ENCODE assay signal across 21 cellular contexts in genomic region chr13:85278851-85279250, GRCh38.
DNase-seq lines count a peak whose midpoint lies in the region; ATAC-seq, FAIRE-seq and TF ChIP-seq lines count a peak whose summit lies in the region.
"Had no signal": no experiment of that assay in that cellular context is flagged by ENCODE, and none has a peak within 500 bp of the region (broad histone marks: within the 10 kb centered on the region; RNA-seq: fewer than 3 reads in every experiment).

No MANE protein-coding gene starts in this region.

- TF ChIP-seq RAD21 in HCT116 (IDR thresholded peaks at IDR 0.05; ENCODE audit: low read depth), result no peak

- no peak for ATAC-seq in HCT116
- no peak for ATAC-seq in aorta (ENCODE audit: low FRiP score)
- ATAC-seq: A549; CD8-positive, alpha-beta T cell; T-cell had no signal

- H3K4me3 ChIP-seq in HCT116 (replicated peaks in 1 of 2; ENCODE audit: low read depth in 1 of 2, low read length in 2 of 2), result no peak overlapping the region
- no peak overlapping the region for H3K4me3 ChIP-seq in SJSA1
- no peak overlapping the region for H3K4me3 ChIP-seq in adipocyte (ENCODE audit: low read length)
- H3K4me3 ChIP-seq in smooth muscle cell, result no peak overlapping the region
- no peak overlapping the region for H3K4me3 ChIP-seq in aorta (ENCODE audit: low read length in 2 of 2)
- H3K4me3 ChIP-seq: A549, Peyer's patch had no signal

- POLR2A ChIA-PET in HCT116 (lab: Charles Lee), result no interaction called here

- intact Hi-C loops in HCT116 (cut with micrococcal nuclease) (no loop called here), aorta (cut with DNase I) (no loop called here)

- H3K4me2 ChIP-seq in HCT116 (ENCODE audit: low read length) (no peak overlapping the region), smooth muscle cell (no peak overlapping the region)
- H3K4me2 ChIP-seq: A549 had no signal

- DNase-seq in HCT116 (ENCODE audit: low read depth, low spot score) (no peak), SJSA1 (ENCODE audit: low read depth in 1 of 2, low spot score in 2 of 2) (peak in 1 of 2 experiments; percentile 59), adipocyte (ENCODE audit: low read depth) (peak; percentile 20), smooth muscle cell (lab: John Stamatoyannopoulos, UW; ENCODE audit: unreplicated experiment) (no peak), GM12891 (ENCODE audit: insufficient read length, low spot score) (no peak), aorta (no peak), Ammon's horn (ENCODE audit: low spot score) (no peak)
- DNase-seq: AML-193; C1 segment of cervical spinal cord; Caco-2; CD8-positive, alpha-beta T cell; DND-41; H7; NCI-H1105 treated with DMSO at 0.1 percent for 48 hours; NCI-H2029; NCI-H446; NCI-H526; Peyer's patch; SHP77 treated with DMSO at 0.1 percent for 48 hours; T-cell had no signal

- no peak overlapping the region for H3K27ac ChIP-seq in HCT116 (ENCODE audit: low read depth, low read length)
- peak overlapping the region; percentile 39 for H3K27ac ChIP-seq in SJSA1
- H3K27ac ChIP-seq in smooth muscle cell (ENCODE audit: low read depth), result no peak overlapping the region
- no peak overlapping the region for H3K27ac ChIP-seq in aorta (ENCODE audit: low read depth in 1 of 2, low read length in 2 of 2)
- H3K27ac ChIP-seq: A549, Peyer's patch had no signal

- TF ChIP-seq POLR2A in HCT116 (IDR thresholded peaks at IDR 0.05; ENCODE audit: borderline replicate concordance, extremely low read depth, insufficient read depth, insufficient read length) (no peak), GM12891 (IDR thresholded peaks at IDR 0.05; ENCODE audit: low read depth, low read length) (no peak)

- no peaks in the 10 kb centered on the region for H3K9me3 ChIP-seq in HCT116 (ENCODE audit: control insufficient read depth in 1 of 2, insufficient read depth in 1 of 2, low read depth in 1 of 2, low read length in 2 of 2)
- no peaks in the 10 kb centered on the region for H3K9me3 ChIP-seq in SJSA1 (replicated peaks)
- no peaks in the 10 kb centered on the region for H3K9me3 ChIP-seq in adipocyte (ENCODE audit: control insufficient read depth, low read length)
- no peaks in the 10 kb centered on the region for H3K9me3 ChIP-seq in smooth muscle cell (replicated peaks; ENCODE audit: low read depth)
- no peaks in the 10 kb centered on the region for H3K9me3 ChIP-seq in aorta (ENCODE audit: control insufficient read depth, low read length)
- H3K9me3 ChIP-seq: A549, Caco-2, Peyer's patch had no signal

- no TSS peak for BruUV-seq in HCT116 (replicated peaks; lab: Mats Ljungman, UMichigan)

- H2AFZ ChIP-seq in HCT116 (ENCODE audit: low read depth, low read length, poor library complexity, severe bottlenecking), result peak overlapping the region; percentile 35
- H2AFZ ChIP-seq in smooth muscle cell (ENCODE audit: low read depth), result peak overlapping the region; percentile 73

- H3K36me3 ChIP-seq in HCT116 (ENCODE audit: control insufficient read depth in 1 of 2, insufficient read depth in 2 of 2, low read length in 2 of 2), result no peaks in the 10 kb centered on the region
- H3K36me3 ChIP-seq in SJSA1, result no peaks in the 10 kb centered on the region
- H3K36me3 ChIP-seq in adipocyte (ENCODE audit: control insufficient read depth, insufficient read depth, low read length, severe bottlenecking), result no peaks in the 10 kb centered on the region
- H3K36me3 ChIP-seq in smooth muscle cell (ENCODE audit: low read depth), result no peaks in the 10 kb centered on the region
- no peaks in the 10 kb centered on the region for H3K36me3 ChIP-seq in aorta (ENCODE audit: control insufficient read depth in 1 of 2, insufficient read depth in 2 of 2, low read length in 1 of 2)
- H3K36me3 ChIP-seq: Peyer's patch had no signal

- RAD21 ChIA-PET in HCT116 (lab: Charles Lee; ENCODE audit: low non-redundant PET in 1 of 2, low total read pairs in 2 of 2, uncharacterized antibody in 2 of 2, unreplicated experiment in 2 of 2), result no interaction called here

- no peaks in the 10 kb centered on the region for H4K20me1 ChIP-seq in HCT116 (ENCODE audit: insufficient read depth)
- no peaks in the 10 kb centered on the region for H4K20me1 ChIP-seq in smooth muscle cell (ENCODE audit: low read depth)

- WGBS in smooth muscle cell (ENCODE audit: low lambda C conversion rate), result 56% methylated on average over 2 of the region's 2 CpGs
- WGBS in aorta, 2 donors, result 40 to 50% methylated on average over 2 of the region's 2 CpGs

- TF ChIP-seq CTCF in HCT116 (IDR thresholded peaks at IDR 0.05 in 2 of 3, conservative IDR thresholded peaks at IDR 0.05 in 1 of 3; ENCODE audit: borderline replicate concordance in 1 of 3, insufficient read depth in 1 of 3, low read depth in 2 of 3, low read length in 2 of 3), result no peak
- TF ChIP-seq CTCF in smooth muscle cell (IDR thresholded peaks at IDR 0.05; ENCODE audit: borderline replicate concordance, insufficient read depth, poor library complexity, severe bottlenecking), result no peak

- H3F3A ChIP-seq in smooth muscle cell (ENCODE audit: low read depth), result no peaks in the 10 kb centered on the region

- CTCF ChIA-PET in HCT116 (lab: Charles Lee), result no interaction called here

- H3K9me2 ChIP-seq in HCT116 (ENCODE audit: insufficient read depth), result no peaks in the 10 kb centered on the region

- H3K27me3 ChIP-seq in HCT116 (ENCODE audit: insufficient read depth, low read length) (no peaks in the 10 kb centered on the region), SJSA1 (replicated peaks) (no peaks in the 10 kb centered on the region), adipocyte (replicated peaks; ENCODE audit: control insufficient read depth, insufficient read depth, low read length) (no peaks in the 10 kb centered on the region), smooth muscle cell (ENCODE audit: low read depth) (no peaks in the 10 kb centered on the region), aorta (ENCODE audit: control insufficient read depth in 1 of 2, insufficient read depth in 2 of 2, low read length in 1 of 2) (no peaks in the 10 kb centered on the region)
- H3K27me3 ChIP-seq: Peyer's patch had no signal

- H3K4me1 ChIP-seq in HCT116 (ENCODE audit: control insufficient read depth in 1 of 2, insufficient read depth in 2 of 2, low read length in 2 of 2) (no peaks in the 10 kb centered on the region), SJSA1 (replicated peaks) (peaks cover 34% of the 10 kb centered on the region), adipocyte (ENCODE audit: control insufficient read depth, insufficient read depth, low read length) (no peaks in the 10 kb centered on the region), smooth muscle cell (ENCODE audit: low read depth) (no peaks in the 10 kb centered on the region), aorta (ENCODE audit: control insufficient read depth in 1 of 2, insufficient read depth in 2 of 2, low read length in 2 of 2) (no peaks in the 10 kb centered on the region)
- H3K4me1 ChIP-seq: Peyer's patch had no signal

- H3K79me2 ChIP-seq in HCT116 (ENCODE audit: insufficient read depth, low read length) (no peaks in the 10 kb centered on the region), smooth muscle cell (ENCODE audit: low read depth) (no peaks in the 10 kb centered on the region)

- no peak overlapping the region for H3K9ac ChIP-seq in HCT116 (ENCODE audit: low read length)
- H3K9ac ChIP-seq in adipocyte (ENCODE audit: low read length), result no peak overlapping the region
- no peak overlapping the region for H3K9ac ChIP-seq in smooth muscle cell (ENCODE audit: low read depth)

- no peak for FAIRE-seq in GM12891 (lab: Jason Lieb, UNC)
- FAIRE-seq: A549 had no signal

TF ChIP-seq in HCT116, 20 proteins besides CTCF, POLR2A, EP300 and RAD21 (continues in another document):
- no peak for TF ChIP-seq SRF (IDR thresholded peaks at IDR 0.05; ENCODE audit: low read depth)
- no peak for TF ChIP-seq CEBPB (IDR thresholded peaks at IDR 0.05; ENCODE audit: low read depth)
- TF ChIP-seq YY1 (IDR thresholded peaks at IDR 0.05; ENCODE audit: extremely low read depth, insufficient replicate concordance, low read depth, low read length), result no peak
- TF ChIP-seq ATF3 (IDR thresholded peaks at IDR 0.05), result no peak
- no peak for TF ChIP-seq EZH2phosphoT487 (IDR thresholded peaks at IDR 0.05; ENCODE audit: borderline replicate concordance)

TF ChIP-seq in GM12891, 5 proteins besides CTCF, POLR2A, EP300 and RAD21:
- no peak for TF ChIP-seq PAX5 (IDR thresholded peaks at IDR 0.05; ENCODE audit: insufficient read depth, low read length, severe bottlenecking)
